Comparison of ENCODE assay signal across 1 cellular context in genomic region chr3:13077431-13078157, GRCh38.
TF ChIP-seq lines count a peak whose summit lies in the region.

No MANE protein-coding gene starts in this region.

TF ChIP-seq in WTC11, 78 proteins besides CTCF, POLR2A, EP300 and RAD21 (continued from another document):
- no peak for TF ChIP-seq PRDM15 (CRISPR knock-in tag; IDR thresholded peaks at IDR 0.05)
- TF ChIP-seq, protein P1, sequence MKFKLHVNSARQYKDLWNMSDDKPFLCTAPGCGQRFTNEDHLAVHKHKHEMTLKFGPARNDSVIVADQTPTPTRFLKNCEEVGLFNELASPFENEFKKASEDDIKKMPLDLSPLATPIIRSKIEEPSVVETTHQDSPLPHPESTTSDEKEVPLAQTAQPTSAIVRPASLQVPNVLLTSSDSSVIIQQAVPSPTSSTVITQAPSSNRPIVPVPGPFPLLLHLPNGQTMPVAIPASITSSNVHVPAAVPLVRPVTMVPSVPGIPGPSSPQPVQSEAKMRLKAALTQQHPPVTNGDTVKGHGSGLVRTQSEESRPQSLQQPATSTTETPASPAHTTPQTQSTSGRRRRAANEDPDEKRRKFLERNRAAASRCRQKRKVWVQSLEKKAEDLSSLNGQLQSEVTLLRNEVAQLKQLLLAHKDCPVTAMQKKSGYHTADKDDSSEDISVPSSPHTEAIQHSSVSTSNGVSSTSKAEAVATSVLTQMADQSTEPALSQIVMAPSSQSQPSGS (CRISPR knock-in tag; IDR thresholded peaks at IDR 0.05; ENCODE audit: borderline replicate concordance, low read depth): no peak
- TF ChIP-seq KAT7 (CRISPR knock-in tag; IDR thresholded peaks at IDR 0.05; ENCODE audit: borderline replicate concordance): no peak
- TF ChIP-seq FOXK1 (CRISPR knock-in tag; IDR thresholded peaks at IDR 0.05): no peak
- TF ChIP-seq NR1H2 (CRISPR knock-in tag; IDR thresholded peaks at IDR 0.05): no peak
- TF ChIP-seq ZNF219 (CRISPR knock-in tag; IDR thresholded peaks at IDR 0.05; ENCODE audit: borderline replicate concordance): no peak
- no peak for TF ChIP-seq SMAD3 (CRISPR knock-in tag; IDR thresholded peaks at IDR 0.05; ENCODE audit: borderline replicate concordance)
- no peak for TF ChIP-seq NR2C2 (CRISPR knock-in tag; IDR thresholded peaks at IDR 0.05)
- TF ChIP-seq, protein P2, sequence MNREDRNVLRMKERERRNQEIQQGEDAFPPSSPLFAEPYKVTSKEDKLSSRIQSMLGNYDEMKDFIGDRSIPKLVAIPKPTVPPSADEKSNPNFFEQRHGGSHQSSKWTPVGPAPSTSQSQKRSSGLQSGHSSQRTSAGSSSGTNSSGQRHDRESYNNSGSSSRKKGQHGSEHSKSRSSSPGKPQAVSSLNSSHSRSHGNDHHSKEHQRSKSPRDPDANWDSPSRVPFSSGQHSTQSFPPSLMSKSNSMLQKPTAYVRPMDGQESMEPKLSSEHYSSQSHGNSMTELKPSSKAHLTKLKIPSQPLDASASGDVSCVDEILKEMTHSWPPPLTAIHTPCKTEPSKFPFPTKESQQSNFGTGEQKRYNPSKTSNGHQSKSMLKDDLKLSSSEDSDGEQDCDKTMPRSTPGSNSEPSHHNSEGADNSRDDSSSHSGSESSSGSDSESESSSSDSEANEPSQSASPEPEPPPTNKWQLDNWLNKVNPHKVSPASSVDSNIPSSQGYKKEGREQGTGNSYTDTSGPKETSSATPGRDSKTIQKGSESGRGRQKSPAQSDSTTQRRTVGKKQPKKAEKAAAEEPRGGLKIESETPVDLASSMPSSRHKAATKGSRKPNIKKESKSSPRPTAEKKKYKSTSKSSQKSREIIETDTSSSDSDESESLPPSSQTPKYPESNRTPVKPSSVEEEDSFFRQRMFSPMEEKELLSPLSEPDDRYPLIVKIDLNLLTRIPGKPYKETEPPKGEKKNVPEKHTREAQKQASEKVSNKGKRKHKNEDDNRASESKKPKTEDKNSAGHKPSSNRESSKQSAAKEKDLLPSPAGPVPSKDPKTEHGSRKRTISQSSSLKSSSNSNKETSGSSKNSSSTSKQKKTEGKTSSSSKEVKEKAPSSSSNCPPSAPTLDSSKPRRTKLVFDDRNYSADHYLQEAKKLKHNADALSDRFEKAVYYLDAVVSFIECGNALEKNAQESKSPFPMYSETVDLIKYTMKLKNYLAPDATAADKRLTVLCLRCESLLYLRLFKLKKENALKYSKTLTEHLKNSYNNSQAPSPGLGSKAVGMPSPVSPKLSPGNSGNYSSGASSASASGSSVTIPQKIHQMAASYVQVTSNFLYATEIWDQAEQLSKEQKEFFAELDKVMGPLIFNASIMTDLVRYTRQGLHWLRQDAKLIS (CRISPR knock-in tag; IDR thresholded peaks at IDR 0.05; ENCODE audit: borderline replicate concordance): no peak
- TF ChIP-seq TEAD4 (CRISPR knock-in tag; IDR thresholded peaks at IDR 0.05): no peak
- TF ChIP-seq, protein P3, sequence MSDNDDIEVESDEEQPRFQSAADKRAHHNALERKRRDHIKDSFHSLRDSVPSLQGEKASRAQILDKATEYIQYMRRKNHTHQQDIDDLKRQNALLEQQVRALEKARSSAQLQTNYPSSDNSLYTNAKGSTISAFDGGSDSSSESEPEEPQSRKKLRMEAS (CRISPR knock-in tag; IDR thresholded peaks at IDR 0.05): no peak
- no peak for TF ChIP-seq CREM (CRISPR knock-in tag; IDR thresholded peaks at IDR 0.05)
- TF ChIP-seq TEAD1 (CRISPR knock-in tag; IDR thresholded peaks at IDR 0.05): no peak
